1 cellular context compared by ENCODE assay signal in the genomic region with DNA sequence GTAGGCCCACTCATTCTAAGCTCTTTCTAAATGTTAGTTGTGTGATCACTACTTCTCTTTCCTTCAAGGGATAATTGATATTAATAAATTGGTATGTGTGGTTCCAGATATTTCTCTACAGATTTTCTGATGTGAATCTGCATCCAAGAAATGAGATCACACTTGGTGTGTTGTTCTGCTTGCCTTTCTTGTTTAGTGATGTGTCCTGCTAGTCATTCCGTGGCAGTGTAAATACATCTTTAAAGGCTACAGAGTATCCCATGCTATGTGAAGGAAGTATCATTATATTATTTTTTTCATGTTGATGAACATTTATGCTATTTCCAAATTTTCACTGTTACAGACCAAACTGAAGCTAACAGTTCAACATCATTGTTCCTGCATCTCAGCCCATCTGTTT.
TF ChIP-seq lines count a peak whose summit lies in the region.

No MANE protein-coding gene starts in this region.

TF ChIP-seq in HepG2, 621 proteins besides CTCF, POLR2A, EP300 and RAD21:
- TF ChIP-seq PAF1 (CRISPR knock-in tag; IDR thresholded peaks at IDR 0.05): no peak
- no peak for TF ChIP-seq RBM39 (IDR thresholded peaks at IDR 0.05; ENCODE audit: low read depth, low read length, poor library complexity, severe bottlenecking)
- no peak for TF ChIP-seq ARID4A (CRISPR knock-in tag; IDR thresholded peaks at IDR 0.05; ENCODE audit: borderline replicate concordance)
- TF ChIP-seq NFATC3 (CRISPR knock-in tag; IDR thresholded peaks at IDR 0.05): no peak
